Comparison of ENCODE assay signal across 2 cellular contexts in genomic region chr14:52914295-52914694, GRCh38.
TF ChIP-seq lines count a peak whose summit lies in the region.

No MANE protein-coding gene starts in this region.

TF ChIP-seq in HepG2, 621 proteins besides CTCF, POLR2A, EP300 and RAD21 (continued from another document):
- TF ChIP-seq CEBPB (IDR thresholded peaks at IDR 0.05; ENCODE audit: borderline replicate concordance, low read depth, low read length) (peak; percentile 50; the same call in 1 of the 2 replicates), ELF4 (CRISPR knock-in tag; IDR thresholded peaks at IDR 0.05; ENCODE audit: borderline replicate concordance) (no peak), ZBTB1 (CRISPR knock-in tag; IDR thresholded peaks at IDR 0.05; ENCODE audit: borderline replicate concordance) (no peak), GFI1 (CRISPR knock-in tag; IDR thresholded peaks at IDR 0.05; ENCODE audit: borderline replicate concordance) (no peak)

TF ChIP-seq in SK-N-SH, 30 proteins besides CTCF, POLR2A, EP300 and RAD21 (continued from another document):
- TF ChIP-seq ELF1 (IDR thresholded peaks at IDR 0.05) = no peak
- no peak for TF ChIP-seq SMC3 (IDR thresholded peaks at IDR 0.05; ENCODE audit: low read depth, low read length)
- no peak for TF ChIP-seq RFX5 (IDR thresholded peaks at IDR 0.05; ENCODE audit: low read length)
- TF ChIP-seq GABPA (IDR thresholded peaks at IDR 0.05; ENCODE audit: low read depth) = no peak
- no peak for TF ChIP-seq NFIC (IDR thresholded peaks at IDR 0.05; ENCODE audit: borderline replicate concordance)
- no peak for TF ChIP-seq USF1 (IDR thresholded peaks at IDR 0.05; ENCODE audit: borderline replicate concordance, low read depth)
- no peak for TF ChIP-seq NRF1 (IDR thresholded peaks at IDR 0.05; ENCODE audit: low read depth, low read length)
- TF ChIP-seq MAX (IDR thresholded peaks at IDR 0.05; ENCODE audit: low read depth) = no peak
- no peak for TF ChIP-seq USF2 (IDR thresholded peaks at IDR 0.05; ENCODE audit: borderline replicate concordance, low read depth, low read length)
- no peak for TF ChIP-seq TCF12 (IDR thresholded peaks at IDR 0.05)
- TF ChIP-seq SIN3A (IDR thresholded peaks at IDR 0.05; ENCODE audit: borderline replicate concordance, low read depth, low read length) = no peak
- no peak for TF ChIP-seq PBX3 (IDR thresholded peaks at IDR 0.05)
TF ChIP-seq in SK-N-SH: peak in this region for 0.
